In the genomic region with DNA sequence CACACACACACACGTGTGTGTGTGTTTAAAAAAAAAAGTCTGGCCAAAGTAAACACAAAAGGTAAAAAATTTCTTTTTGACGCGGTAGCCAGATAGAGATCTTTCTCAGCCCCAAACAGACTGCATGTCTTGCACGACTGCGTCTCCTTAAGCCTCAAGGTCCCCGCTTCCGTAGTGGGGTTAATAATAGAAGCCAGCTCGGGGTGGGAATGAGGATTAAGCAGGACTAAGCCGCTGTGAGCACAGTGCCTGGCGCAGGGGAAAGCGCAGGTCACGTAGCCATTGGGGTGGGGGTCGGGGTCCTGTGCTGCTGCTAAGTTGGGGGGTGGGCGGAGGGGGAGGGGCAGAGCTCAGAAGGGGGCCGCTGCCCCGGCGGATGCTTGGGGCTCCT, we compare ENCODE assay signal across 8 cellular contexts. TPM values are rescaled to one million over a fixed set of nuclear protein-coding genes. Genes with fewer than 3 reads are reported as not detected.
DNase-seq lines count a peak whose midpoint lies in the region; ATAC-seq and TF ChIP-seq lines count a peak whose summit lies in the region.

No MANE protein-coding gene starts in this region.

- no peaks in the 10 kb centered on the region for H3K27me3 Mint-ChIP-seq in memory B cell

- H3K4me1 Mint-ChIP-seq in memory B cell, result peaks cover 45% of the 10 kb centered on the region

- H3K36me3 ChIP-seq in thyroid gland, result no peaks in the 10 kb centered on the region

- H3K9me3 ChIP-seq in thyroid gland, result no peaks in the 10 kb centered on the region

- peaks cover 15% of the 10 kb centered on the region for H3K36me3 Mint-ChIP-seq in memory B cell

- peak; percentile 17 for ATAC-seq in GM18511 (IDR thresholded peaks at IDR 0.05; ENCODE audit: unreplicated experiment)
- peak; percentile 5 for ATAC-seq in HG03342 (IDR thresholded peaks at IDR 0.05; ENCODE audit: unreplicated experiment)
- no peak for ATAC-seq in memory B cell (ENCODE audit: low read depth)
- ATAC-seq in HG02798 (IDR thresholded peaks at IDR 0.05; ENCODE audit: poor library complexity, unreplicated experiment), result no peak

- H3K27ac Mint-ChIP-seq in memory B cell, result peak overlapping the region; percentile 87

- peak; percentile 19 for DNase-seq in T-helper 9 cell
- DNase-seq in ecto neural progenitor cell (ENCODE audit: low spot score), result peak; percentile 79
- DNase-seq in memory B cell (ENCODE audit: low spot score in 2 of 2), result no peak
- DNase-seq in thyroid gland, result peak; percentile 40 to 46
- DNase-seq in midbrain (lab: John Stamatoyannopoulos, UW), result no peak

- intact Hi-C loops in thyroid gland (cut with DNase I), result loop anchor here (5.0 kb wide), 1 partner anchor 53 kb away; no protein-coding TSS in a partner anchor

- WGBS in thyroid gland, 2 donors, result 0% methylated on average over 7 to 11 of the region's 17 CpGs

- peak overlapping the region; percentile 80 to 94 (median 93) for H3K27ac ChIP-seq in thyroid gland

- peak overlapping the region; percentile 91 for H3K4me3 Mint-ChIP-seq in memory B cell

- no peak for TF ChIP-seq POLR2A in thyroid gland (IDR thresholded peaks at IDR 0.05)

- H3K4me1 ChIP-seq in thyroid gland, result peaks cover 35 to 46% of the 10 kb centered on the region in 2 donors

- no peaks in the 10 kb centered on the region for H3K9me3 Mint-ChIP-seq in memory B cell

- no peak for TF ChIP-seq CTCF in thyroid gland (IDR thresholded peaks at IDR 0.05)

- H3K4me3 ChIP-seq in thyroid gland (replicated peaks in 1 of 3), result peak overlapping the region; percentile 67 to 95 (median 78)

- no peaks in the 10 kb centered on the region for H3K27me3 ChIP-seq in thyroid gland

RNA-seq across cellular contexts. Expression of a gene that starts 0.5 kb away (rescaled TPM):
- total RNA-seq in thyroid gland, result 100 to 1,000 TPM; 103 to 190 (median 159) TPM

RNA-seq across cellular contexts. Expression of a gene that starts 47.4 kb away (rescaled TPM):
- 10 to 100 TPM; 30.9 to 54.4 (median 50.7) TPM for total RNA-seq in thyroid gland

RNA-seq across cellular contexts. Expression of a gene that starts 47.8 kb away (rescaled TPM):
- 100 to 1,000 TPM in 3 of 4 donors, 10 to 100 TPM in 1; 75.0 to 147 (median 127) TPM for total RNA-seq in thyroid gland

RNA-seq across cellular contexts. Expression of a gene that starts 56.8 kb away (rescaled TPM):
- total RNA-seq in thyroid gland, result 10 to 100 TPM; 27.5 to 35.1 (median 30.8) TPM

Comparison
In these comparisons a context has a peak if more than half of its experiments do, and no peak if none do; other contexts are left out.
1. ATAC-seq: peak in GM18511 (single experiment) and HG03342 (single experiment); none in memory B cell (single experiment) and HG02798 (single experiment).
2. DNase-seq: peak in T-helper 9 cell (single experiment), ecto neural progenitor cell (single experiment) and thyroid gland (2 of 2); none in memory B cell (0 of 2) and midbrain (single experiment).